28 cellular contexts compared by ENCODE assay signal in genomic region chr10:97760461-97761257, GRCh38. TPM values are rescaled to one million over a fixed set of nuclear protein-coding genes. Genes with fewer than 3 reads are reported as not detected.
DNase-seq lines count a peak whose midpoint lies in the region; ATAC-seq and TF ChIP-seq lines count a peak whose summit lies in the region.
"Had no signal": no experiment of that assay in that cellular context is flagged by ENCODE, and none has a peak within 500 bp of the region (broad histone marks: within the 10 kb centered on the region; RNA-seq: fewer than 3 reads in every experiment).

No MANE protein-coding gene starts in this region.

- ATAC-seq in GM18907 (IDR thresholded peaks at IDR 0.05; ENCODE audit: unreplicated experiment): no peak
- ATAC-seq: activated CD8-positive, alpha-beta memory T cell treated with anti-CD3 and anti-CD28 coated beads, Interleukin-2, amount 10 ng/mL, durations not matched to agents 7 days and 5 days; activated naive CD8-positive, alpha-beta T cell treated with anti-CD3 and anti-CD28 coated beads, Interleukin-2, amount 50 U/mL, for 24 hours; activated T-cell treated with anti-CD3 and anti-CD28 coated beads, Interleukin-2, amount 50 U/mL, for 4 hours; HCT116 had no signal

- peak overlapping the region; percentile 74 for H3K27ac ChIP-seq in angular gyrus (ENCODE audit: low read depth, low read length)
- no peak overlapping the region for H3K27ac ChIP-seq in osteoblast (ENCODE audit: low read depth, low read length)
- H3K27ac ChIP-seq: BLaER1, SJSA1 had no signal

- peaks cover 14% of the 10 kb centered on the region for H3K36me3 ChIP-seq in Caco-2 (ENCODE audit: control insufficient read depth, insufficient read depth, low read length)
- peaks cover 44% of the 10 kb centered on the region for H3K36me3 ChIP-seq in osteoblast (ENCODE audit: insufficient read depth, low read length)

- peaks cover 13% of the 10 kb centered on the region for H4K20me1 ChIP-seq in osteoblast (ENCODE audit: insufficient read depth, low read length)

- POLR2A ChIA-PET in Caco-2 (lab: Charles Lee): interaction anchor here (0.5 kb wide), 1 partner anchor 891 kb away, joined by 7 read pairs; no protein-coding TSS in a partner anchor

- peaks cover 9% of the 10 kb centered on the region for H3K4me1 Mint-ChIP-seq in Caco-2 (ENCODE audit: low read depth, unreplicated experiment)
- H3K4me1 Mint-ChIP-seq: immature natural killer cell had no signal

- H3K36me3 Mint-ChIP-seq in Caco-2 (ENCODE audit: insufficient read depth, unreplicated experiment): peaks cover 58% of the 10 kb centered on the region

- H3K9me3 ChIP-seq in Caco-2 (no peaks in the 10 kb centered on the region), osteoblast (ENCODE audit: low read depth, low read length) (no peaks in the 10 kb centered on the region)
- H3K9me3 ChIP-seq: BLaER1, SJSA1 had no signal

- intact Hi-C loops in Caco-2 (cut with micrococcal nuclease; ENCODE audit: unreplicated experiment): no loop called here

- H3K4me1 ChIP-seq in Caco-2 (peaks cover 13% of the 10 kb centered on the region), osteoblast (ENCODE audit: insufficient read depth, low read length) (no peaks in the 10 kb centered on the region)
- H3K4me1 ChIP-seq: SJSA1 had no signal

- H3K27me3 ChIP-seq in Caco-2 (replicated peaks; ENCODE audit: control insufficient read depth, insufficient read depth, low read length) (no peaks in the 10 kb centered on the region), osteoblast (ENCODE audit: insufficient read depth, low read length) (no peaks in the 10 kb centered on the region)
- H3K27me3 ChIP-seq: BLaER1, SJSA1 had no signal

- TSS peak; percentile 23 for BruUV-seq in Caco-2 (replicated peaks; lab: Mats Ljungman, UMichigan)

- CTCF ChIA-PET in Caco-2 (lab: Charles Lee): no interaction called here

- DNase-seq in Caco-2 (no peak), epidermal melanocyte (ENCODE audit: insufficient read length, low spot score) (peak; percentile 80), osteoblast (ENCODE audit: insufficient read length, low spot score, missing footprints) (peak; percentile 10), HPDE6-E6E7 (ENCODE audit: extremely low spot score) (no peak), globus pallidus (ENCODE audit: low spot score) (no peak)
- DNase-seq in stimulated activated CD4-positive, alpha-beta T cell treated with anti-CD3 and anti-CD28 coated beads, Interleukin-15, amount 100 ng/mL, for 24 hours: no peak
- DNase-seq: activated CD4-positive, alpha-beta T cell treated with anti-CD3 and anti-CD28 coated beads, Interleukin-2, amount 50 U/mL, for 1 hour; activated CD8-positive, alpha-beta memory T cell treated with anti-CD3 and anti-CD28 coated beads, Interleukin-2, amount 10 ng/mL, durations not matched to agents 7 days and 5 days; activated gamma-delta T cell treated with Interleukin-2 at 50 U/mL for 16 hours; activated naive CD8-positive, alpha-beta T cell treated with anti-CD3 and anti-CD28 coated beads, Interleukin-2, amount 50 U/mL, for 24 hours; activated T-cell treated with anti-CD3 and anti-CD28 coated beads, Interleukin-2, amount 50 U/mL, for 4 hours; cerebellar nuclear complex; immature natural killer cell; IMR-90; NCI-H146; NCI-H2107; NCI-H748 treated with DMSO at 0.1 percent for 48 hours; stimulated activated CD4-positive, alpha-beta T cell treated with anti-CD3 and anti-CD28 coated beads, Interleukin-4, amount 100 ng/mL, for 4 hours; trophoblast cell had no signal

- H2AFZ ChIP-seq in osteoblast (ENCODE audit: low read length): no peak overlapping the region

- no peaks in the 10 kb centered on the region for H3K27me3 Mint-ChIP-seq in Caco-2 (ENCODE audit: insufficient read depth, unreplicated experiment)
- H3K27me3 Mint-ChIP-seq: activated CD8-positive, alpha-beta memory T cell treated with anti-CD3 and anti-CD28 coated beads, Interleukin-2, amount 10 ng/mL, durations not matched to agents 7 days and 5 days; activated naive CD8-positive, alpha-beta T cell treated with anti-CD3 and anti-CD28 coated beads, Interleukin-2, amount 50 U/mL, for 24 hours; progenitor cell of endocrine pancreas had no signal

- no peak overlapping the region for H3K27ac Mint-ChIP-seq in Caco-2 (ENCODE audit: unreplicated experiment)
- H3K27ac Mint-ChIP-seq: activated CD8-positive, alpha-beta memory T cell treated with anti-CD3 and anti-CD28 coated beads, Interleukin-2, amount 10 ng/mL, durations not matched to agents 7 days and 5 days; activated naive CD8-positive, alpha-beta T cell treated with anti-CD3 and anti-CD28 coated beads, Interleukin-2, amount 50 U/mL, for 24 hours had no signal

- H3K4me3 ChIP-seq in Caco-2 (ENCODE audit: low read depth, low read length) (no peak overlapping the region), osteoblast (ENCODE audit: insufficient read depth, low read length) (no peak overlapping the region)
- H3K4me3 ChIP-seq: BLaER1, SJSA1 had no signal

- H3K4me3 Mint-ChIP-seq in Caco-2 (ENCODE audit: unreplicated experiment): no peak overlapping the region
- H3K4me3 Mint-ChIP-seq: activated CD8-positive, alpha-beta memory T cell treated with anti-CD3 and anti-CD28 coated beads, Interleukin-2, amount 10 ng/mL, durations not matched to agents 7 days and 5 days; activated naive CD8-positive, alpha-beta T cell treated with anti-CD3 and anti-CD28 coated beads, Interleukin-2, amount 50 U/mL, for 24 hours; activated T-cell treated with anti-CD3 and anti-CD28 coated beads, Interleukin-2, amount 50 U/mL, for 4 hours; immature natural killer cell had no signal

- no peak overlapping the region for H3K4me2 ChIP-seq in osteoblast (ENCODE audit: insufficient read depth, low read length)
- H3K4me2 ChIP-seq: BLaER1 had no signal

- TF ChIP-seq CTCF in Caco-2 (IDR thresholded peaks at IDR 0.05; ENCODE audit: insufficient read depth in 1 of 2, low read depth in 1 of 2, low read length in 1 of 2, severe bottlenecking in 1 of 2, unreplicated experiment in 1 of 2) (no peak), osteoblast (IDR thresholded peaks at IDR 0.05; ENCODE audit: extremely low read depth, low read depth, low read length) (no peak)

- no peaks in the 10 kb centered on the region for H3K79me2 ChIP-seq in osteoblast (ENCODE audit: insufficient read depth, low read length)

- H3K9me3 Mint-ChIP-seq in Caco-2 (ENCODE audit: unreplicated experiment): no peaks in the 10 kb centered on the region
- H3K9me3 Mint-ChIP-seq: activated naive CD8-positive, alpha-beta T cell treated with anti-CD3 and anti-CD28 coated beads, Interleukin-2, amount 50 U/mL, for 24 hours; activated T-cell treated with anti-CD3 and anti-CD28 coated beads, Interleukin-2, amount 50 U/mL, for 4 hours; immature natural killer cell had no signal

RNA-seq across cellular contexts. Expression of gene SFRP5, which starts 11.1 kb away (rescaled TPM):
- total RNA-seq in Caco-2 (2022): 1.0 and 1.1 TPM in 2 replicates
- total RNA-seq in osteoblast: not detected in 2 replicates
- total RNA-seq: activated CD8-positive, alpha-beta memory T cell treated with anti-CD3 and anti-CD28 coated beads, Interleukin-2, amount 10 ng/mL, durations not matched to agents 7 days and 5 days; dermis microvascular lymphatic vessel endothelial cell; glomerular endothelial cell; IMR-90; mesenteric fat pad; SJSA1 had no signal

RNA-seq across cellular contexts. Expression of gene ZFYVE27, which starts 23.7 kb away (rescaled TPM):
- total RNA-seq in Caco-2 (2022) (41.3 and 41.6 TPM in 2 replicates), osteoblast (16.5 and 19.9 TPM in 2 replicates)

RNA-seq across cellular contexts. Expression of gene MARVELD1, which starts 47.1 kb away (rescaled TPM):
- total RNA-seq in Caco-2 (2022) (19.6 and 22.6 TPM in 2 replicates), osteoblast (56.6 and 57.5 TPM in 2 replicates)

Comparison
In these comparisons a context has a peak if more than half of its experiments do, and no peak if none do; other contexts are left out.
1. DNase-seq: peak in epidermal melanocyte (single experiment) and osteoblast (single experiment); none in Caco-2 (0 of 2), stimulated activated CD4-positive, alpha-beta T cell treated with anti-CD3 and anti-CD28 coated beads, Interleukin-15, amount 100 ng/mL, for 24 hours (single experiment), HPDE6-E6E7 (single experiment) and globus pallidus (single experiment).